ENCODE assay signal across 23 cellular contexts in genomic region chr3:143334231-143334630, GRCh38.
"Had no signal": no experiment of that assay in that cellular context is flagged by ENCODE, and none has a peak within 500 bp of the region (broad histone marks: within the 10 kb centered on the region; RNA-seq: fewer than 3 reads in every experiment).

No MANE protein-coding gene starts in this region.

- H3K4me3 ChIP-seq: SK-N-MC had no signal

- DNase-seq: activated B cell treated with CpG ODN at 0.5 μM for 24 hours; activated CD4-positive, alpha-beta memory T cell treated with anti-CD3 and anti-CD28 coated beads, Interleukin-2, amount 10 ng/mL, durations not matched to agents 7 days and 5 days; activated CD4-positive, alpha-beta T cell treated with anti-CD3 and anti-CD28 coated beads for 1 hour; activated CD4-positive, alpha-beta T cell treated with anti-CD3 and anti-CD28 coated beads, Interleukin-2, amount 50 U/mL, for 1 hour; activated gamma-delta T cell; activated naive CD4-positive, alpha-beta T cell treated with anti-CD3 and anti-CD28 coated beads for 36 hours; activated T-cell treated with anti-CD3 and anti-CD28 coated beads for 4 hours; activated T-cell treated with anti-CD3 and anti-CD28 coated beads, Interleukin-2, amount 50 U/mL, for 48 hours; amygdala; cerebellar nuclear complex; Karpas-422; NCI-H1105 treated with DMSO at 0.1 percent for 48 hours; NCI-H1436 treated with DMSO at 0.1 percent for 48 hours; NCI-H187; NCI-H2081; NCI-H510A treated with DMSO at 0.1 percent for 48 hours; NCI-H69; NK-92 treated with Interleukin-12 subunit alpha and Interleukin-12 subunit beta, amount 100 ng/mL, for 24 hours; SIG-M5 had no signal

- FAIRE-seq: astrocyte, RCC 7860 had no signal

- ATAC-seq: activated T-helper 17 cell treated with anti-CD3 and anti-CD28 coated beads, Interleukin-2, amount 50 U/mL, for 72 hours had no signal

- H3K27ac ChIP-seq: SK-N-MC had no signal
